ENCODE assay signal across 8 cellular contexts in the genomic region with DNA sequence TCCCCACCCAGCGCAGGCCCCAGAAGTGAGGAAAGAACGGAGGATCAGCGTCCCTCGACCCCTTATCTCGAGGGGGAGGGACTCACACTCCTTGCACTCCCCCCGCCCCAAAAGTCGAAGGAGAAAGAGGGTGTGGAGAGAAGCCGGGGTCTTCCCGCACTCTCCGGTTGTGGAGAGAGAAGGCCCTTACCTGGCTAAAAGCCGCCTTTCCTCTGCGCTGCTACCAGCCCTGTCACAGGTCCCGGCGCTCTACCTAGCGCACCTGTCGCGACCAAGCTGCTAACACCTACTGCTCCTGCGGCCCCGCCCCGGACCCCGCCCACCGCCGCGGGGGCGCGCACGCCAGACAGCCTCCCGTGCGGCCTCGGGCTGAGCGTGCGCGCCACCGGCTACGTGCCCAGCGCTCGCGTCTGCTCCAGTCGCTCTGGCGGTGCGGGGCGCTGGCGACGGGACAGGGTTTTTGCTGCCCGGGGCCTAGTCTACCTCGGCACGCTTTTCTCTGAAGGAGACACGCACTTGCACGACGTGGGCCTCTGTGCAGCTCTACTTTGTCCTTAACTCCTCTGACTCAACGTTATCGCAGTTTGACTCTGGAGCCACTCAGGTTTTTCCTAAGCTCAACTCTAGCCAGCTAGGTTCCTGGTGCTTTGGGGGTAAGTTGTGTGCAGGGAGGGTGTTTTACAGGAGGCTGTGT. TPM values are rescaled to one million over a fixed set of nuclear protein-coding genes. Genes with fewer than 3 reads are reported as not detected.
DNase-seq lines count a peak whose midpoint lies in the region; ATAC-seq and TF ChIP-seq lines count a peak whose summit lies in the region.

LIMA1 (minus strand) TSS at position 291 of the 694 bp plus-strand sequence. CDS start 34,769 bp downstream, outside the sequence.

- ATAC-seq in SK-N-SH treated with all-trans-retinoic acid at 6 μM for 48 hours (peak; percentile 93), omental fat pad (ENCODE audit: low FRiP score) (peak; percentile 96)

- peaks cover 26% of the 10 kb centered on the region for H3K4me1 Mint-ChIP-seq in HFFc6 (ENCODE audit: low read depth)
- H3K4me1 Mint-ChIP-seq in activated naive CD4-positive, alpha-beta T cell treated with anti-CD3 and anti-CD28 coated beads, Interleukin-2, amount 50 U/mL, for 24 hours, result peaks cover 19% of the 10 kb centered on the region

- H3K36me3 Mint-ChIP-seq in HFFc6 (ENCODE audit: low read depth), result peaks cover 7% of the 10 kb centered on the region; the same call in 1 of the 2 replicates
- no peaks in the 10 kb centered on the region for H3K36me3 Mint-ChIP-seq in activated naive CD4-positive, alpha-beta T cell treated with anti-CD3 and anti-CD28 coated beads, Interleukin-2, amount 50 U/mL, for 24 hours

- H3K4me3 Mint-ChIP-seq in HFFc6, result peak within 1 kb of the TSS; percentile 91
- peak within 1 kb of the TSS; percentile 81 for H3K4me3 Mint-ChIP-seq in activated naive CD4-positive, alpha-beta T cell treated with anti-CD3 and anti-CD28 coated beads, Interleukin-2, amount 50 U/mL, for 24 hours

- peak; percentile 61 for TF ChIP-seq CTCF in HFFc6 (IDR thresholded peaks at IDR 0.05)
- TF ChIP-seq CTCF in omental fat pad (IDR thresholded peaks at IDR 0.05), result peak in 2 of 3 donors; percentile 7 to 65

- peak within 1 kb of the TSS; percentile 93 for H3K27ac Mint-ChIP-seq in HFFc6
- peak within 1 kb of the TSS; percentile 84 for H3K27ac Mint-ChIP-seq in activated naive CD4-positive, alpha-beta T cell treated with anti-CD3 and anti-CD28 coated beads, Interleukin-2, amount 50 U/mL, for 24 hours

- no peaks in the 10 kb centered on the region for H3K9me3 Mint-ChIP-seq in HFFc6
- H3K9me3 Mint-ChIP-seq in activated naive CD4-positive, alpha-beta T cell treated with anti-CD3 and anti-CD28 coated beads, Interleukin-2, amount 50 U/mL, for 24 hours, result no peaks in the 10 kb centered on the region

- peak within 1 kb of the TSS; percentile 22 for H3K27ac ChIP-seq in temporal lobe (ENCODE audit: low read depth, low read length)

- DNase-seq in GM03348 (ENCODE audit: low spot score), result peak; percentile 98
- peak; percentile 82 for DNase-seq in HFFc6
- peak; percentile 88 for DNase-seq in NCI-H1048 (lab: John Stamatoyannopoulos, UW)
- no peak for DNase-seq in glomerular endothelial cell (ENCODE audit: extremely low read depth, low read depth, low spot score)
- peak; percentile 80 for DNase-seq in omental fat pad (ENCODE audit: low spot score)

- H3K27me3 Mint-ChIP-seq in HFFc6 (ENCODE audit: insufficient read depth), result no peaks in the 10 kb centered on the region
- H3K27me3 Mint-ChIP-seq in activated naive CD4-positive, alpha-beta T cell treated with anti-CD3 and anti-CD28 coated beads, Interleukin-2, amount 50 U/mL, for 24 hours, result no peaks in the 10 kb centered on the region

TF ChIP-seq in SK-N-SH treated with all-trans-retinoic acid at 6 μM for 48 hours, 23 proteins besides CTCF, POLR2A, EP300 and RAD21:
- TF ChIP-seq TOX (CRISPR knock-in tag; IDR thresholded peaks at IDR 0.05; ENCODE audit: borderline replicate concordance) (no peak), GLIS3 (CRISPR knock-in tag; IDR thresholded peaks at IDR 0.05) (no peak), ZC3H10 (CRISPR knock-in tag; IDR thresholded peaks at IDR 0.05) (no peak), CSDC2 (CRISPR knock-in tag; IDR thresholded peaks at IDR 0.05) (no peak), ESRRG (CRISPR knock-in tag; IDR thresholded peaks at IDR 0.05) (no peak), CREB5 (CRISPR knock-in tag; IDR thresholded peaks at IDR 0.05; ENCODE audit: low read depth) (no peak), OSR1 (CRISPR knock-in tag; IDR thresholded peaks at IDR 0.05) (no peak), ARNTL (CRISPR knock-in tag; IDR thresholded peaks at IDR 0.05; ENCODE audit: borderline replicate concordance, low read depth) (no peak), BACH2 (CRISPR knock-in tag; IDR thresholded peaks at IDR 0.05; ENCODE audit: borderline replicate concordance) (no peak), ZNF70 (CRISPR knock-in tag; IDR thresholded peaks at IDR 0.05) (no peak), POU6F1 (CRISPR knock-in tag; IDR thresholded peaks at IDR 0.05; ENCODE audit: borderline replicate concordance, low read depth) (no peak), SNAI2 (CRISPR knock-in tag; IDR thresholded peaks at IDR 0.05) (no peak), ZFP3 (CRISPR knock-in tag; IDR thresholded peaks at IDR 0.05) (no peak; the same call in 1 of the 2 replicates), ZNF565 (CRISPR knock-in tag; conservative IDR thresholded peaks at IDR 0.05; ENCODE audit: low read depth) (no peak)
- TF ChIP-seq, protein P1, sequence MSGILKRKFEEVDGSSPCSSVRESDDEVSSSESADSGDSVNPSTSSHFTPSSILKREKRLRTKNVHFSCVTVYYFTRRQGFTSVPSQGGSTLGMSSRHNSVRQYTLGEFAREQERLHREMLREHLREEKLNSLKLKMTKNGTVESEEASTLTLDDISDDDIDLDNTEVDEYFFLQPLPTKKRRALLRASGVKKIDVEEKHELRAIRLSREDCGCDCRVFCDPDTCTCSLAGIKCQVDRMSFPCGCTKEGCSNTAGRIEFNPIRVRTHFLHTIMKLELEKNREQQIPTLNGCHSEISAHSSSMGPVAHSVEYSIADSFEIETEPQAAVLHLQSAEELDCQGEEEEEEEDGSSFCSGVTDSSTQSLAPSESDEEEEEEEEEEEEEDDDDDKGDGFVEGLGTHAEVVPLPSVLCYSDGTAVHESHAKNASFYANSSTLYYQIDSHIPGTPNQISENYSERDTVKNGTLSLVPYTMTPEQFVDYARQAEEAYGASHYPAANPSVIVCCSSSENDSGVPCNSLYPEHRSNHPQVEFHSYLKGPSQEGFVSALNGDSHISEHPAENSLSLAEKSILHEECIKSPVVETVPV (CRISPR knock-in tag; IDR thresholded peaks at IDR 0.05), result no peak

RNA-seq across cellular contexts. Expression of gene LIMA1, which starts in this region (rescaled TPM):
- 100 to 1,000 TPM; 259 to 335 (median 298) TPM for total RNA-seq in HFFc6 (2021; fragmentation: NEBNext Ultra II Directional; extraction: Animal tissue kit (Norgen Biotek cat#: 25700))
- total RNA-seq in glomerular endothelial cell (85.5 and 102 TPM in 2 replicates), omental fat pad (100 to 1,000 TPM; 129 to 319 (median 176) TPM), temporal lobe (17.2 TPM)
